In genomic region chr18:54140641-54141040, GRCh38 we compare ENCODE assay signal across 17 cellular contexts.
DNase-seq lines count a peak whose midpoint lies in the region; TF ChIP-seq lines count a peak whose summit lies in the region.
"Had no signal": no experiment of that assay in that cellular context is flagged by ENCODE, and none has a peak within 500 bp of the region (broad histone marks: within the 10 kb centered on the region; RNA-seq: fewer than 3 reads in every experiment).

No MANE protein-coding gene starts in this region.

- no peak overlapping the region for H3K27ac Mint-ChIP-seq in neural progenitor cell
- H3K27ac Mint-ChIP-seq: CD4-positive, CD25-positive, alpha-beta regulatory T cell had no signal

- H3K4me1 ChIP-seq in GM23248 (ENCODE audit: insufficient read depth) (peaks cover 24% of the 10 kb centered on the region), neural progenitor cell (no peaks in the 10 kb centered on the region)
- H3K4me1 ChIP-seq: SJCRH30 had no signal

- 25 to 31% methylated on average over 1 of the region's 1 CpG for WGBS in GM23248 (ENCODE audit: low coverage in 1 of 2, low lambda C conversion rate in 2 of 2, missing lambda C conversion rate in 2 of 2), 2 experiments

- no peaks in the 10 kb centered on the region for H3K9me3 ChIP-seq in GM23248 (ENCODE audit: low read depth)
- H3K9me3 ChIP-seq in neural progenitor cell (ENCODE audit: low read depth) = no peaks in the 10 kb centered on the region
- H3K9me3 ChIP-seq: SJCRH30 had no signal

- no peaks in the 10 kb centered on the region for H3K79me2 ChIP-seq in GM23248 (ENCODE audit: insufficient read depth)
- no peaks in the 10 kb centered on the region for H3K79me2 ChIP-seq in neural progenitor cell (ENCODE audit: low read depth)

- DNase-seq in AG08395 (ENCODE audit: low spot score) (peak; percentile 54), GM23248 (peak; percentile 78), cardiac fibroblast (ENCODE audit: low read depth in 2 of 2) (peak; percentile 26 to 78), foreskin fibroblast (peak; percentile 48 to 64), pons (ENCODE audit: low spot score) (no peak), neural progenitor cell (ENCODE audit: low spot score) (no peak), hypothalamus (lab: John Stamatoyannopoulos, UW) (no peak)
- no peak for DNase-seq in stimulated activated CD8-positive, alpha-beta memory T cell treated with anti-CD3 and anti-CD28 coated beads, Interleukin-4, amount 100 ng/mL, for 48 hours
- DNase-seq: 8988T; CD4-positive, CD25-positive, alpha-beta regulatory T cell; DMS79 treated with DMSO at 0.1 percent for 48 hours; H7; NCI-H146; NCI-H2227 treated with DMSO at 0.1 percent for 48 hours; NCI-H524 treated with DMSO at 0.1 percent for 48 hours; SJCRH30 had no signal

- in situ Hi-C loops in GM23248 (cut with MboI) = no loop called here

- H3K4me3 ChIP-seq in GM23248 = no peak overlapping the region
- H3K4me3 ChIP-seq in cardiac fibroblast (replicated peaks in 1 of 2; ENCODE audit: low read depth in 2 of 2, low read length in 2 of 2) = no peak overlapping the region
- H3K4me3 ChIP-seq in foreskin fibroblast (ENCODE audit: low read depth in 1 of 2, low read length in 2 of 2) = no peak overlapping the region
- H3K4me3 ChIP-seq in neural progenitor cell = no peak overlapping the region
- H3K4me3 ChIP-seq: K562, SJCRH30 had no signal

- no peaks in the 10 kb centered on the region for H3K4me1 Mint-ChIP-seq in neural progenitor cell
- H3K4me1 Mint-ChIP-seq: CD4-positive, CD25-positive, alpha-beta regulatory T cell had no signal

- H3K9me3 Mint-ChIP-seq in neural progenitor cell = peaks cover 14% of the 10 kb centered on the region

- H3K4me2 ChIP-seq in GM23248 (ENCODE audit: unreplicated experiment) (peak overlapping the region; percentile 26), neural progenitor cell (no peak overlapping the region)

- H3K9me2 ChIP-seq in GM23248 (ENCODE audit: insufficient read depth) = no peaks in the 10 kb centered on the region

- H3K27me3 Mint-ChIP-seq in neural progenitor cell (ENCODE audit: insufficient read depth, low read depth) = no peaks in the 10 kb centered on the region
- H3K27me3 Mint-ChIP-seq: CD4-positive, CD25-positive, alpha-beta regulatory T cell had no signal

- H3K36me3 ChIP-seq in GM23248 (ENCODE audit: low read depth) (peaks cover 6% of the 10 kb centered on the region; the same call in 1 of the 2 replicates), neural progenitor cell (peaks cover 3% of the 10 kb centered on the region)
- H3K36me3 ChIP-seq: SJCRH30 had no signal

- H3K27ac ChIP-seq in GM23248 (peak overlapping the region; percentile 54), neural progenitor cell (no peak overlapping the region)
- H3K27ac ChIP-seq: SJCRH30 had no signal

- H3K4me3 Mint-ChIP-seq in neural progenitor cell = no peak overlapping the region
- H3K4me3 Mint-ChIP-seq: CD4-positive, CD25-positive, alpha-beta regulatory T cell had no signal

- H4K20me1 ChIP-seq in GM23248 (ENCODE audit: insufficient read depth) (no peaks in the 10 kb centered on the region), neural progenitor cell (ENCODE audit: low read depth) (no peaks in the 10 kb centered on the region)

- no peak overlapping the region for H3K9ac ChIP-seq in GM23248
- no peak overlapping the region for H3K9ac ChIP-seq in neural progenitor cell

- H3K36me3 Mint-ChIP-seq in neural progenitor cell = peaks cover 2% of the 10 kb centered on the region

- no peak overlapping the region for H2AFZ ChIP-seq in GM23248
- H2AFZ ChIP-seq in neural progenitor cell (replicated peaks) = no peak overlapping the region

- H3F3A ChIP-seq in GM23248 (ENCODE audit: insufficient read depth) = peaks cover 22% of the 10 kb centered on the region
- H3F3A ChIP-seq in neural progenitor cell (ENCODE audit: low read depth) = no peaks in the 10 kb centered on the region

- no peak for TF ChIP-seq CTCF in cardiac fibroblast (IDR thresholded peaks at IDR 0.05; ENCODE audit: low read depth, low read length)
- TF ChIP-seq CTCF in foreskin fibroblast (IDR thresholded peaks at IDR 0.05; ENCODE audit: low read depth, low read length) = no peak
- TF ChIP-seq CTCF in neural progenitor cell (IDR thresholded peaks at IDR 0.05) = no peak

- H3K27me3 ChIP-seq in GM23248 (replicated peaks; ENCODE audit: insufficient read depth) (no peaks in the 10 kb centered on the region), neural progenitor cell (no peaks in the 10 kb centered on the region)
- H3K27me3 ChIP-seq: SJCRH30 had no signal

Comparison
In these comparisons a context has a peak if more than half of its experiments do, and no peak if none do; other contexts are left out.
1. DNase-seq: peak in AG08395 (single experiment), GM23248 (single experiment), cardiac fibroblast (2 of 2) and foreskin fibroblast (2 of 2); none in pons (single experiment), stimulated activated CD8-positive, alpha-beta memory T cell treated with anti-CD3 and anti-CD28 coated beads, Interleukin-4, amount 100 ng/mL, for 48 hours (single experiment), neural progenitor cell (single experiment) and hypothalamus (0 of 51).